Comparison of ENCODE assay signal across 23 cellular contexts in genomic region chr12:18567787-18568186, GRCh38.
A peak's percentile ranks its signal among the peaks of the same experiment; 100 is the strongest.
DNase-seq lines count a peak whose midpoint lies in the region; ATAC-seq, FAIRE-seq and TF ChIP-seq lines count a peak whose summit lies in the region.
"Had no signal": no experiment of that assay in that cellular context is flagged by ENCODE, and none has a peak within 500 bp of the region (broad histone marks: within the 10 kb centered on the region; RNA-seq: fewer than 3 reads in every experiment).

No MANE protein-coding gene starts in this region.

- H3K23ac ChIP-seq in neuronal stem cell (ENCODE audit: low read depth, low read length, poor library complexity): no peak overlapping the region

- no peak overlapping the region for H3K4me2 ChIP-seq in HepG2 (ENCODE audit: low read depth, low read length)
- no peak overlapping the region for H3K4me2 ChIP-seq in neuronal stem cell (ENCODE audit: insufficient read depth, low read length, poor library complexity, severe bottlenecking)
- H3K4me2 ChIP-seq: A549, GM23338 had no signal

- WGBS in liver: 34% methylated on average over 2 of the region's 2 CpGs
- WGBS in HepG2 (ENCODE audit: low lambda C conversion rate): 0% methylated on average over 2 of the region's 2 CpGs
- WGBS in ovary, 3 donors: 16 to 38% (median 25%) methylated on average over 2 of the region's 2 CpGs
- WGBS in neuronal stem cell (ENCODE audit: extremely low coverage in 2 of 2, insufficient read length in 2 of 2, insufficient replicate concordance in 1 of 2), 2 donors: no CpG with 5 or more reads among the region's 2 CpGs

- no peak overlapping the region for H4K8ac ChIP-seq in neuronal stem cell (ENCODE audit: low read depth, low read length)

- no peak overlapping the region for H3K9ac ChIP-seq in liver (ENCODE audit: low read depth in 1 of 2, low read length in 2 of 2)
- no peak overlapping the region for H3K9ac ChIP-seq in HepG2 (ENCODE audit: insufficient read depth, low read depth, low read length)
- H3K9ac ChIP-seq in neuronal stem cell (ENCODE audit: low read depth, low read length, poor library complexity): no peak overlapping the region

- CTCF ChIA-PET in HepG2 (lab: Yijun Ruan, JAX; ENCODE audit: low intra/inter-chr PET ratio, low total read pairs): no interaction called here

- H3K36me3 ChIP-seq in liver (ENCODE audit: control insufficient read depth in 4 of 4, insufficient read depth in 3 of 4, low read depth in 1 of 4, low read length in 3 of 4) (peaks cover 0 to 6% (median 0%) of the 10 kb centered on the region in 4 donors), HepG2 (replicated peaks in 1 of 2; ENCODE audit: control insufficient read depth in 1 of 2, insufficient read depth in 2 of 2, low read length in 2 of 2) (no peaks in the 10 kb centered on the region), WERI-Rb-1 (no peaks in the 10 kb centered on the region), ovary (no peaks in the 10 kb centered on the region), neuronal stem cell (replicated peaks in 1 of 2; ENCODE audit: control insufficient read depth in 2 of 2, insufficient read depth in 2 of 2, low read length in 2 of 2) (no peaks in the 10 kb centered on the region)

- H3K18ac ChIP-seq in neuronal stem cell (ENCODE audit: low read length): no peak overlapping the region

- TF ChIP-seq POLR2A in HepG2 (IDR thresholded peaks at IDR 0.05; ENCODE audit: insufficient read depth in 1 of 2, low read depth in 2 of 2, low read length in 2 of 2): no peak
- TF ChIP-seq POLR2A in ovary (IDR thresholded peaks at IDR 0.05): no peak

- no peak overlapping the region for H2BK12ac ChIP-seq in neuronal stem cell (ENCODE audit: low read length)

- no peak overlapping the region for H2BK15ac ChIP-seq in neuronal stem cell (ENCODE audit: low read length)

- H3K27me3 ChIP-seq in liver (ENCODE audit: control insufficient read depth in 4 of 4, insufficient read depth in 4 of 4, low read length in 3 of 4) (no peaks in the 10 kb centered on the region), HepG2 (ENCODE audit: control insufficient read depth in 1 of 2, insufficient read depth in 2 of 2, low read length in 2 of 2) (no peaks in the 10 kb centered on the region), WERI-Rb-1 (ENCODE audit: insufficient read depth, low read depth, severe bottlenecking) (no peaks in the 10 kb centered on the region), ovary (no peaks in the 10 kb centered on the region), neuronal stem cell (ENCODE audit: control insufficient read depth in 3 of 3, insufficient read depth in 3 of 3, low read depth in 1 of 3, low read length in 3 of 3) (no peaks in the 10 kb centered on the region)

- H3K4me3 ChIP-seq in liver (ENCODE audit: low read depth in 1 of 3, low read length in 3 of 3) (no peak overlapping the region), HepG2 (replicated peaks in 1 of 3; ENCODE audit: insufficient read depth in 1 of 3, low read depth in 2 of 3, low read length in 3 of 3) (no peak overlapping the region), WERI-Rb-1 (ENCODE audit: low read depth, low read length) (no peak overlapping the region), fibroblast of mammary gland (ENCODE audit: control insufficient read depth, low read depth, low read length) (no peak overlapping the region), ovary (no peak overlapping the region), neuronal stem cell (ENCODE audit: low read length in 2 of 2) (no peak overlapping the region)
- H3K4me3 ChIP-seq: A549, GM23338 had no signal

- H3K27ac ChIP-seq in liver (ENCODE audit: low read depth in 1 of 2, low read length in 2 of 2) (no peak overlapping the region), HepG2 (ENCODE audit: extremely low read length, insufficient read depth, low read length) (no peak overlapping the region), WERI-Rb-1 (no peak overlapping the region), ovary (no peak overlapping the region), neuronal stem cell (replicated peaks; ENCODE audit: low read length) (no peak overlapping the region)
- H3K27ac ChIP-seq: 22Rv1, A549, C4-2B had no signal

- H3K79me2 ChIP-seq in HepG2 (ENCODE audit: insufficient read depth, low read length): no peaks in the 10 kb centered on the region

- no peak overlapping the region for H2AFZ ChIP-seq in HepG2 (ENCODE audit: low read length)
- no peak overlapping the region for H2AFZ ChIP-seq in neuronal stem cell (ENCODE audit: low read length)
- H2AFZ ChIP-seq: GM23338 had no signal

- H4K20me1 ChIP-seq in HepG2 (ENCODE audit: insufficient read depth, low read length): no peaks in the 10 kb centered on the region

- no peak overlapping the region for H2BK5ac ChIP-seq in neuronal stem cell (ENCODE audit: low read length)

- H3K4ac ChIP-seq in neuronal stem cell (ENCODE audit: low read length): no peak overlapping the region

- H3K9me3 ChIP-seq in liver (ENCODE audit: control insufficient read depth in 4 of 4, low read length in 3 of 4) (no peaks in the 10 kb centered on the region), HepG2 (ENCODE audit: low read length) (no peaks in the 10 kb centered on the region), WERI-Rb-1 (ENCODE audit: severe bottlenecking) (no peaks in the 10 kb centered on the region), ovary (no peaks in the 10 kb centered on the region), neuronal stem cell (replicated peaks in 1 of 2; ENCODE audit: control insufficient read depth in 2 of 2, insufficient read depth in 1 of 2, low read depth in 1 of 2, low read length in 2 of 2) (no peaks in the 10 kb centered on the region)
- H3K9me3 ChIP-seq: A549, Caco-2 had no signal

- no peak for DNase-seq in HepG2 (ENCODE audit: low spot score)
- DNase-seq in WERI-Rb-1: peak; percentile 21
- peak; percentile 20 for DNase-seq in fibroblast of mammary gland (ENCODE audit: low read depth)
- peak in 4 of 5 donors; percentile 18 to 48 (median 29) for DNase-seq in ovary
- no peak for DNase-seq in NCI-H69 (lab: John Stamatoyannopoulos, UW)
- no peak for DNase-seq in SIG-M5 treated with dmso at 0.1 percent for 504 hours (lab: John Stamatoyannopoulos, UW; ENCODE audit: unreplicated experiment)
- DNase-seq in neuronal stem cell (ENCODE audit: low spot score): no peak
- DNase-seq: AML-193; Caco-2; CD4-positive, alpha-beta T cell; GDM1; H7; HFFc6 had no signal

- ATAC-seq in HepG2: no peak
- ATAC-seq: A549, GM23338, HCT116 had no signal

- H2AK5ac ChIP-seq in neuronal stem cell (ENCODE audit: low read depth, low read length): no peak overlapping the region

- no peak overlapping the region for H4K91ac ChIP-seq in neuronal stem cell (ENCODE audit: low read depth, low read length, poor library complexity)

- TF ChIP-seq EP300 in HepG2 (IDR thresholded peaks at IDR 0.05; ENCODE audit: low read depth in 2 of 2, low read length in 2 of 2): no peak
- no peak for TF ChIP-seq EP300 in HepG2 (CRISPR knock-in tag; IDR thresholded peaks at IDR 0.05; ENCODE audit: borderline replicate concordance)
- no peak for TF ChIP-seq EP300 in ovary (IDR thresholded peaks at IDR 0.05)

- in situ Hi-C loops in HepG2 (cut with HindIII; ENCODE audit: extremely low pct_ligation_motif_present, low pct_unique_long_range_greater_than_20kb): no loop called here

- TF ChIP-seq CTCF in liver (IDR thresholded peaks at IDR 0.05; ENCODE audit: low read depth, low read length, missing input control) (no peak), HepG2 (CRISPR knock-in tag; IDR thresholded peaks at IDR 0.05) (no peak), WERI-Rb-1 (IDR thresholded peaks at IDR 0.05; ENCODE audit: low read depth, low read length) (no peak), fibroblast of mammary gland (conservative IDR thresholded peaks at IDR 0.05; ENCODE audit: control insufficient read depth, insufficient read depth, low read depth, low read length) (no peak), ovary (IDR thresholded peaks at IDR 0.05) (no peak)

- no peak overlapping the region for H3K14ac ChIP-seq in neuronal stem cell (ENCODE audit: low read length)

- H2BK120ac ChIP-seq in neuronal stem cell (ENCODE audit: low read depth, low read length): no peak overlapping the region

- intact Hi-C loops in HepG2 (cut with micrococcal nuclease; ENCODE audit: unreplicated experiment): no loop called here
- intact Hi-C loops in ovary (cut with DNase I): no loop called here

- H3K4me1 ChIP-seq in liver (ENCODE audit: control insufficient read depth in 4 of 4, insufficient read depth in 4 of 4, low read length in 3 of 4) (peaks cover 0 to 11% (median 7%) of the 10 kb centered on the region in 4 donors), HepG2 (ENCODE audit: insufficient read depth, low read length) (no peaks in the 10 kb centered on the region), ovary (ENCODE audit: insufficient read depth) (peaks cover 5% of the 10 kb centered on the region), neuronal stem cell (ENCODE audit: control insufficient read depth in 2 of 2, insufficient read depth in 1 of 2, low read depth in 1 of 2, low read length in 2 of 2) (no peaks in the 10 kb centered on the region)
- H3K4me1 ChIP-seq: A549, Caco-2 had no signal

- POLR2A ChIA-PET in HepG2 (lab: Yijun Ruan, JAX): no interaction called here

- TF ChIP-seq RAD21 in liver (IDR thresholded peaks at IDR 0.05): no peak
- TF ChIP-seq RAD21 in HepG2 (CRISPR knock-in tag; IDR thresholded peaks at IDR 0.05): no peak

- H3K79me1 ChIP-seq in neuronal stem cell (ENCODE audit: low read depth, low read length): no peaks in the 10 kb centered on the region

- no peak for FAIRE-seq in HepG2 (lab: Jason Lieb, UNC)
- FAIRE-seq: A549, D721Med, GM12892, GM18507, HTR-8/SVneo had no signal

- BruUV-seq in HepG2 (replicated peaks; lab: Mats Ljungman, UMichigan): no TSS peak

TF ChIP-seq in liver, 16 proteins besides CTCF, POLR2A, EP300 and RAD21:
- peak; percentile 64 for TF ChIP-seq HNF4A (conservative IDR thresholded peaks at IDR 0.05)
- no peak for TF ChIP-seq FOXA2 (IDR thresholded peaks at IDR 0.05)
- peak in 1 of 2 donors; percentile 15 for TF ChIP-seq JUND (IDR thresholded peaks at IDR 0.05)

TF ChIP-seq in HepG2, 621 proteins besides CTCF, POLR2A, EP300 and RAD21 (continues in another document):
- no peak for TF ChIP-seq ZBTB46 (CRISPR knock-in tag; IDR thresholded peaks at IDR 0.05; ENCODE audit: borderline replicate concordance)
- no peak for TF ChIP-seq BRD4 (CRISPR knock-in tag; IDR thresholded peaks at IDR 0.05)
- no peak for TF ChIP-seq KLF6 (CRISPR knock-in tag; IDR thresholded peaks at IDR 0.05)
- no peak for TF ChIP-seq ZNF10 (CRISPR knock-in tag; IDR thresholded peaks at IDR 0.05; ENCODE audit: borderline replicate concordance, low read depth)

Comparison
In these comparisons a context has a peak if more than half of its experiments do, and no peak if none do; other contexts are left out.
1. DNase-seq: peak in WERI-Rb-1 (single experiment), fibroblast of mammary gland (single experiment) and ovary (4 of 5); none in HepG2 (single experiment), NCI-H69 (single experiment), SIG-M5 treated with dmso at 0.1 percent for 504 hours (single experiment) and neuronal stem cell (single experiment).